9 cellular contexts compared by ENCODE assay signal in genomic region chr16:3094289-3095027, GRCh38. TPM values are rescaled to one million over a fixed set of nuclear protein-coding genes. Genes with fewer than 3 reads are reported as not detected.
A peak's percentile ranks its signal among the peaks of the same experiment; 100 is the strongest.
DNase-seq lines count a peak whose midpoint lies in the region; ATAC-seq and TF ChIP-seq lines count a peak whose summit lies in the region.
"Had no signal": no experiment of that assay in that cellular context is flagged by ENCODE, and none has a peak within 500 bp of the region (broad histone marks: within the 10 kb centered on the region; RNA-seq: fewer than 3 reads in every experiment).

No MANE protein-coding gene starts in this region.

- H3K79me2 ChIP-seq in osteoblast (ENCODE audit: insufficient read depth, low read length): no peaks in the 10 kb centered on the region

- no peak overlapping the region for H2AFZ ChIP-seq in osteoblast (ENCODE audit: low read length)

- peak in 51 of 56 donors; percentile 15 to 62 (median 40) for TF ChIP-seq CTCF in dorsolateral prefrontal cortex (IDR thresholded peaks at IDR 0.05 in 54 of 56, conservative IDR thresholded peaks at IDR 0.05 in 2 of 56; ENCODE audit: low read depth in 1 of 56, partially characterized antibody in 56 of 56)
- TF ChIP-seq CTCF in osteoblast (IDR thresholded peaks at IDR 0.05; ENCODE audit: extremely low read depth, low read depth, low read length): peak; percentile 70

- DNase-seq in NCI-H1417 (lab: John Stamatoyannopoulos, UW) (peak in 2 of 3 experiments; percentile 13 to 68), NCI-H1417 treated with DMSO at 0.1 percent for 48 hours (lab: John Stamatoyannopoulos, UW) (no peak), HUDEP-2 (lab: John Stamatoyannopoulos, UW; ENCODE audit: unreplicated experiment in 76 of 76) (peak in 49 of 76 experiments; percentile 2 to 71 (median 30)), dorsolateral prefrontal cortex (no peak), osteoblast (ENCODE audit: insufficient read length, low spot score, missing footprints) (peak; percentile 91)

- no peaks in the 10 kb centered on the region for H4K20me1 ChIP-seq in osteoblast (ENCODE audit: insufficient read depth, low read length)
- H4K20me1 ChIP-seq: BLaER1 had no signal

- ATAC-seq in HG03159 (IDR thresholded peaks at IDR 0.05; ENCODE audit: unreplicated experiment) (no peak), GM18861 (IDR thresholded peaks at IDR 0.05; ENCODE audit: unreplicated experiment) (no peak)

- peaks cover 3% of the 10 kb centered on the region for H3K36me3 Mint-ChIP-seq in T-helper 1 cell treated with Interleukin-12 subunit alpha and Interleukin-12 subunit beta and Interleukin-4 antibody, amounts not matched to agents 30 μg/mL and 1 μg/mL, for 36 hours (ENCODE audit: low read depth)

- peak overlapping the region; percentile 14 for H3K4me3 Mint-ChIP-seq in T-helper 1 cell treated with Interleukin-12 subunit alpha and Interleukin-12 subunit beta and Interleukin-4 antibody, amounts not matched to agents 30 μg/mL and 1 μg/mL, for 36 hours

- no peaks in the 10 kb centered on the region for H3K36me3 ChIP-seq in osteoblast (ENCODE audit: insufficient read depth, low read length)
- H3K36me3 ChIP-seq: BLaER1 had no signal

- peaks cover 30% of the 10 kb centered on the region for H3K4me1 Mint-ChIP-seq in T-helper 1 cell treated with Interleukin-12 subunit alpha and Interleukin-12 subunit beta and Interleukin-4 antibody, amounts not matched to agents 30 μg/mL and 1 μg/mL, for 36 hours (ENCODE audit: low read depth)

- no peak overlapping the region for H3K4me2 ChIP-seq in osteoblast (ENCODE audit: insufficient read depth, low read length)

- H3K27me3 ChIP-seq in dorsolateral prefrontal cortex (peaks cover 0 to 32% (median 5%) of the 10 kb centered on the region in 45 donors), osteoblast (ENCODE audit: insufficient read depth, low read length) (peaks cover 9% of the 10 kb centered on the region)
- H3K27me3 ChIP-seq: BLaER1 had no signal

- H3K4me1 ChIP-seq in osteoblast (ENCODE audit: insufficient read depth, low read length): peaks cover under 1% of the 10 kb centered on the region

- no peaks in the 10 kb centered on the region for H3K27me3 Mint-ChIP-seq in T-helper 1 cell treated with Interleukin-12 subunit alpha and Interleukin-12 subunit beta and Interleukin-4 antibody, amounts not matched to agents 30 μg/mL and 1 μg/mL, for 36 hours (ENCODE audit: low read depth)

- peak overlapping the region; percentile 52 for H3K27ac Mint-ChIP-seq in T-helper 1 cell treated with Interleukin-12 subunit alpha and Interleukin-12 subunit beta and Interleukin-4 antibody, amounts not matched to agents 30 μg/mL and 1 μg/mL, for 36 hours

- H3K9me3 Mint-ChIP-seq in T-helper 1 cell treated with Interleukin-12 subunit alpha and Interleukin-12 subunit beta and Interleukin-4 antibody, amounts not matched to agents 30 μg/mL and 1 μg/mL, for 36 hours: no peaks in the 10 kb centered on the region

- intact Hi-C loops in dorsolateral prefrontal cortex (cut with DNase I): no loop called here

- H3K4me3 ChIP-seq in dorsolateral prefrontal cortex (no peak overlapping the region), osteoblast (ENCODE audit: insufficient read depth, low read length) (no peak overlapping the region)
- H3K4me3 ChIP-seq: BLaER1 had no signal

- H3K9me3 ChIP-seq in osteoblast (ENCODE audit: low read depth, low read length): no peaks in the 10 kb centered on the region
- H3K9me3 ChIP-seq: BLaER1 had no signal

- no peak overlapping the region for H3K27ac ChIP-seq in dorsolateral prefrontal cortex
- no peak overlapping the region for H3K27ac ChIP-seq in osteoblast (ENCODE audit: low read depth, low read length)
- H3K27ac ChIP-seq: BLaER1 had no signal

RNA-seq across cellular contexts. Expression of gene ZSCAN10, which starts 4.6 kb away (rescaled TPM):
- total RNA-seq in dorsolateral prefrontal cortex: under 1 TPM in 8 of 120 experiments, not detected in 112; 0.28 to 0.84 (median 0.41) TPM
- total RNA-seq in osteoblast: not detected in 2 replicates

RNA-seq across cellular contexts. Expression of gene ZNF205, which starts 17.9 kb away (rescaled TPM):
- total RNA-seq in dorsolateral prefrontal cortex (10 to 100 TPM in 64 of 120 experiments, 1 to 10 TPM in 56; 6.4 to 18.5 (median 10.4) TPM), osteoblast (17.4 and 17.7 TPM in 2 replicates)

RNA-seq across cellular contexts. Expression of gene IL32, which starts 29.0 kb away (rescaled TPM):
- total RNA-seq in dorsolateral prefrontal cortex (10 to 100 TPM in 42 of 120 experiments, 1 to 10 TPM in 78; 1.7 to 41.8 (median 8.0) TPM), osteoblast (0.72 TPM in 1 of 2 replicates, not detected in the other)

RNA-seq across cellular contexts. Expression of gene ZNF213, which starts 40.4 kb away (rescaled TPM):
- 10 to 100 TPM; 15.3 to 32.9 (median 20.5) TPM for total RNA-seq in dorsolateral prefrontal cortex
- total RNA-seq in osteoblast: 8.0 and 9.4 TPM in 2 replicates

RNA-seq across cellular contexts. Expression of gene MMP25, which starts 48.1 kb away (rescaled TPM):
- 1 to 10 TPM in 38 of 120 experiments, under 1 TPM in 76, not detected in 6; 0.12 to 7.8 (median 0.77) TPM for total RNA-seq in dorsolateral prefrontal cortex
- under 0.01 TPM in 1 of 2 replicates, not detected in the other for total RNA-seq in osteoblast

Comparison
In these comparisons a context has a peak if more than half of its experiments do, and no peak if none do; other contexts are left out.
1. DNase-seq: peak in NCI-H1417 (2 of 3), HUDEP-2 (49 of 76) and osteoblast (single experiment); none in NCI-H1417 treated with DMSO at 0.1 percent for 48 hours (single experiment) and dorsolateral prefrontal cortex (0 of 10).